18 cellular contexts compared by ENCODE assay signal in the genomic region with DNA sequence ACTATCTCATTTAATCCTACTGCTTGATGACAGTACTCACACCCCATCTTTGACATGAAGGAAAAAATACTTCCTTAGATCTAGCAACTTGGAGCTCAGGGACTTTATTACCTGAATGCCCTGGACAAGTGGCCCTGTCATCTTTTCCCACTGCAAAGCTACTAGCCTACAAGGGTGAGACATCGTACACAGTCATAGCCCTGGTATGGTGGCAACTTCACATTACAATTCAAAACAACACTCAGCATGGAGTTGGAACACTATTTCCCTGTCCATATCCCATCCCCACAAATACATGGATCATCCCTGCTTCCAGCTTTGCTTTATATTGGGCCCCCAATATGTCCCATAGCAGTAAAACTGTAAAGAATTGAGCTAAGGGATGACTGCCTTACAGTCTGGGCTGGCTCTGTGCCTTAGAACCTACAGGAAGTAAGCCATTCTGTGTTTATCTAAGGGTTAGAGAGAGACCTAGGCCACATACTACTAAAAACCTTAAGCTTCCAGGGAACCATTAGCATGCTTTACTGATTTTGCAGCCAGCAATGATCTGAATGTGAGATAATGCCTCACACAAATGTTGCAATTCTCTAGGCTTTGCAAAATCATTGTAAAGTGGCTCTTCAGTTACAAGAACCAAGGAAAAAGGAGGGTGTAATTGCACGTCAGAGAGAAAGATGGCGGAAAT. TPM values are rescaled to one million over a fixed set of nuclear protein-coding genes. Genes with fewer than 3 reads are reported as not detected.
DNase-seq lines count a peak whose midpoint lies in the region; ATAC-seq lines count a peak whose summit lies in the region.
"Had no signal": no experiment of that assay in that cellular context is flagged by ENCODE, and none has a peak within 500 bp of the region (broad histone marks: within the 10 kb centered on the region; RNA-seq: fewer than 3 reads in every experiment).

No MANE protein-coding gene starts in this region.

- peaks cover 8 to 26% of the 10 kb centered on the region in 2 donors for H3K36me3 Mint-ChIP-seq in activated T-cell treated with anti-CD3 and anti-CD28 coated beads, Interleukin-2, amount 50 U/mL, for 72 hours (ENCODE audit: insufficient read depth in 2 of 2)

- peak overlapping the region; percentile 75 for H3K27ac Mint-ChIP-seq in activated T-cell treated with anti-CD3 and anti-CD28 coated beads, Interleukin-2, amount 50 U/mL, for 72 hours
- H3K27ac Mint-ChIP-seq: activated naive CD4-positive, alpha-beta T cell treated with anti-CD3 and anti-CD28 coated beads for 36 hours had no signal

- no peak for ATAC-seq in activated T-cell treated with anti-CD3 and anti-CD28 coated beads, Interleukin-2, amount 50 U/mL, for 72 hours (replicated peaks in 1 of 2)
- no peak for ATAC-seq in GM19035 (IDR thresholded peaks at IDR 0.05; ENCODE audit: unreplicated experiment)
- ATAC-seq: heart left ventricle had no signal

- H3K27me3 Mint-ChIP-seq in activated T-cell treated with anti-CD3 and anti-CD28 coated beads, Interleukin-2, amount 50 U/mL, for 72 hours (ENCODE audit: low read depth) = no peaks in the 10 kb centered on the region

- no peak overlapping the region for H3K4me3 Mint-ChIP-seq in activated T-cell treated with anti-CD3 and anti-CD28 coated beads, Interleukin-2, amount 50 U/mL, for 72 hours
- H3K4me3 Mint-ChIP-seq: activated naive CD4-positive, alpha-beta T cell treated with anti-CD3 and anti-CD28 coated beads for 36 hours had no signal

- no peak for DNase-seq in activated T-cell treated with anti-CD3 and anti-CD28 coated beads, Interleukin-2, amount 50 U/mL, for 72 hours
- DNase-seq in activated T-cell treated with anti-CD3 and anti-CD28 coated beads, Interleukin-2, amount 50 U/mL, for 48 hours = no peak
- DNase-seq in RPMI7951 (ENCODE audit: low read depth) (peak; percentile 59), fibroblast of gingiva (ENCODE audit: low read depth) (peak; percentile 56), stromal cell of bone marrow (ENCODE audit: low read depth) (peak; percentile 19), NCI-H187 treated with DMSO at 0.1 percent for 48 hours (lab: John Stamatoyannopoulos, UW) (no peak), DMS 273 (lab: John Stamatoyannopoulos, UW; ENCODE audit: unreplicated experiment) (no peak)
- DNase-seq: ACHN; activated CD4-positive, alpha-beta T cell treated with anti-CD3 and anti-CD28 coated beads, Interleukin-2, amount 50 U/mL, for 4 hours; activated naive CD4-positive, alpha-beta T cell treated with anti-CD3 and anti-CD28 coated beads for 36 hours; dorsolateral prefrontal cortex; H7; heart left ventricle; left ventricle myocardium inferior; stimulated activated CD4-positive, alpha-beta T cell treated with anti-CD3 and anti-CD28 coated beads, Interleukin-12 subunit alpha, Interleukin-12 subunit beta, amount 100 ng/mL, for 4 hours; T-helper 1 cell; upper lobe of left lung had no signal

- peaks cover 26% of the 10 kb centered on the region for H3K4me1 Mint-ChIP-seq in activated T-cell treated with anti-CD3 and anti-CD28 coated beads, Interleukin-2, amount 50 U/mL, for 72 hours (ENCODE audit: low read depth)

- no peaks in the 10 kb centered on the region for H3K9me3 Mint-ChIP-seq in activated T-cell treated with anti-CD3 and anti-CD28 coated beads, Interleukin-2, amount 50 U/mL, for 72 hours

RNA-seq across cellular contexts. Expression of a gene that starts 55.9 kb away (rescaled TPM):
- 10 to 100 TPM; 72.9 to 77.9 TPM for total RNA-seq in activated T-cell treated with anti-CD3 and anti-CD28 coated beads, Interleukin-2, amount 50 U/mL, for 72 hours
- total RNA-seq in RPMI7951 (2014; rRNA removed; shearing (Covaris generic)) = 16.6 and 21.1 TPM in 2 replicates

Comparison
In these comparisons a context has a peak if more than half of its experiments do, and no peak if none do; other contexts are left out.
1. DNase-seq: peak in RPMI7951 (single experiment), fibroblast of gingiva (single experiment) and stromal cell of bone marrow (single experiment); none in activated T-cell treated with anti-CD3 and anti-CD28 coated beads, Interleukin-2, amount 50 U/mL, for 72 hours (0 of 2), activated T-cell treated with anti-CD3 and anti-CD28 coated beads, Interleukin-2, amount 50 U/mL, for 48 hours (0 of 2), NCI-H187 treated with DMSO at 0.1 percent for 48 hours (single experiment) and DMS 273 (single experiment).